ENCODE assay signal across 8 cellular contexts in the genomic region with DNA sequence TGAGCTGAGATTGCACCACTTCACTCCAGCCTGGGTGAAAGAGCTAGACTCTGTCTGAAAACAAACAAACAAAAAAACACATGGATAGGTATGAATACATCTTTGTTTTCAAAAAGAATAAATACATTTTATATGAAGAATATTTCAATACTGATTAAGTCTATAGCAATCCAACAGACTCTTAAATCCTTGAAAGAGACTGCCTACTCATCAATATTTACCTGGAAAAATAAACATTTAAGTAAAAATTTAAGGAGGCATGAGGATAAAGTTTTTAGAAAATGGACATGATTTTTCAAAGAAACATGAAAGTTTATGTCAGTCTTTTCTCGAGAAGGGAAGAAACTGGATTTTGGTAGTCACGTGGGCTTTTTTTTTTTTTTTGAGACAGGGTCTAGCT.
"Had no signal": no experiment of that assay in that cellular context is flagged by ENCODE, and none has a peak within 500 bp of the region (broad histone marks: within the 10 kb centered on the region; RNA-seq: fewer than 3 reads in every experiment).

No MANE protein-coding gene starts in this region.

- ATAC-seq: HepG2 had no signal

- H3K9me3 Mint-ChIP-seq: IgD-negative memory B cell had no signal

- DNase-seq: IMR-90, KBM-7, KG1 had no signal

- FAIRE-seq: HepG2, HTR-8/SVneo had no signal

- H3K27ac ChIP-seq: HL-60, KMS-11 had no signal

- H3K4me2 ChIP-seq: KMS-11 had no signal

- H3K9ac ChIP-seq: KMS-11 had no signal
